ENCODE assay signal across 28 cellular contexts in genomic region chr12:29649722-29650121, GRCh38.
"Had no signal": no experiment of that assay in that cellular context is flagged by ENCODE, and none has a peak within 500 bp of the region (broad histone marks: within the 10 kb centered on the region; RNA-seq: fewer than 3 reads in every experiment).

No MANE protein-coding gene starts in this region.

- H3K4me1 Mint-ChIP-seq: stimulated activated effector memory CD8-positive, alpha-beta T cell treated with anti-CD3 and anti-CD28 coated beads, Interleukin-12 subunit alpha, Interleukin-12 subunit beta, amount 100 ng/mL, for 72 hours; stimulated activated memory B cell treated with anti-CD40 and anti-IgM and Interleukin-4, amounts not matched to agents 10 μg/mL and 1 μg/mL and 100 μg/mL, for 72 hours; stimulated activated naive B cell treated with anti-CD40 and anti-IgM and Interleukin-4, amounts not matched to agents 10 μg/mL and 1 μg/mL and 100 μg/mL, for 72 hours; stimulated activated naive CD8-positive, alpha-beta T cell treated with anti-CD3 and anti-CD28 coated beads, Interleukin-15, amount 100 ng/mL, for 72 hours had no signal

- H3K4me3 ChIP-seq: stomach, suprapubic skin, testis, thoracic aorta, thyroid gland, tibial artery, tibial nerve, transverse colon, upper lobe of left lung, upper lobe of right lung, uterus, vagina had no signal

- H3K27ac Mint-ChIP-seq: stimulated activated effector memory CD8-positive, alpha-beta T cell treated with anti-CD3 and anti-CD28 coated beads, Interleukin-12 subunit alpha, Interleukin-12 subunit beta, amount 100 ng/mL, for 72 hours; stimulated activated memory B cell treated with anti-CD40 and anti-IgM and Interleukin-4, amounts not matched to agents 10 μg/mL and 1 μg/mL and 100 μg/mL, for 72 hours; stimulated activated naive B cell treated with anti-CD40 and anti-IgM and Interleukin-4, amounts not matched to agents 10 μg/mL and 1 μg/mL and 100 μg/mL, for 72 hours; stimulated activated naive CD8-positive, alpha-beta T cell treated with anti-CD3 and anti-CD28 coated beads, Interleukin-15, amount 100 ng/mL, for 72 hours; stimulated activated naive CD8-positive, alpha-beta T cell treated with anti-CD3 and anti-CD28 coated beads, Interleukin-15, Interleukin-2, amounts not matched to agents 100 ng/mL and 50 ng/mL, for 24 hours; type B pancreatic cell had no signal

- H3K4me1 ChIP-seq: stomach, suprapubic skin, testis, thyroid gland, tibial nerve, transverse colon, upper lobe of left lung, upper lobe of right lung, uterus, vagina had no signal

- H3K36me3 Mint-ChIP-seq: stimulated activated effector memory CD8-positive, alpha-beta T cell treated with anti-CD3 and anti-CD28 coated beads, Interleukin-12 subunit alpha, Interleukin-12 subunit beta, amount 100 ng/mL, for 72 hours; stimulated activated memory B cell treated with anti-CD40 and anti-IgM and Interleukin-4, amounts not matched to agents 10 μg/mL and 1 μg/mL and 100 μg/mL, for 72 hours; stimulated activated naive B cell treated with anti-CD40 and anti-IgM and Interleukin-4, amounts not matched to agents 10 μg/mL and 1 μg/mL and 100 μg/mL, for 72 hours had no signal

- H3K27me3 Mint-ChIP-seq: stimulated activated memory B cell treated with anti-CD40 and anti-IgM and Interleukin-4, amounts not matched to agents 10 μg/mL and 1 μg/mL and 100 μg/mL, for 72 hours; stimulated activated naive B cell treated with anti-CD40 and anti-IgM and Interleukin-4, amounts not matched to agents 10 μg/mL and 1 μg/mL and 100 μg/mL, for 72 hours; stimulated activated naive CD8-positive, alpha-beta T cell treated with anti-CD3 and anti-CD28 coated beads, Interleukin-15, amount 100 ng/mL, for 72 hours; type B pancreatic cell had no signal

- H3K27me3 ChIP-seq: stomach, suprapubic skin, testis, thyroid gland, tibial artery, tibial nerve, transverse colon, upper lobe of left lung, upper lobe of right lung, uterus, vagina had no signal

- H3K9me3 Mint-ChIP-seq: stimulated activated effector memory CD8-positive, alpha-beta T cell treated with anti-CD3 and anti-CD28 coated beads, Interleukin-12 subunit alpha, Interleukin-12 subunit beta, amount 100 ng/mL, for 72 hours; stimulated activated naive B cell treated with anti-CD40 and anti-IgM and Interleukin-4, amounts not matched to agents 10 μg/mL and 1 μg/mL and 100 μg/mL, for 72 hours; stimulated activated naive CD8-positive, alpha-beta T cell treated with anti-CD3 and anti-CD28 coated beads, Interleukin-15, Interleukin-2, amounts not matched to agents 100 ng/mL and 50 ng/mL, for 24 hours; type B pancreatic cell had no signal

- H3K36me3 ChIP-seq: stomach, suprapubic skin, thoracic aorta, thyroid gland, transverse colon, upper lobe of right lung, uterus, vagina had no signal

- H3K9me3 ChIP-seq: stomach, suprapubic skin, testis, thoracic aorta, thyroid gland, tibial artery, tibial nerve, transverse colon, upper lobe of left lung, upper lobe of right lung, uterus, vagina had no signal

- H3K4me3 Mint-ChIP-seq: stimulated activated effector memory CD8-positive, alpha-beta T cell treated with anti-CD3 and anti-CD28 coated beads, Interleukin-12 subunit alpha, Interleukin-12 subunit beta, amount 100 ng/mL, for 72 hours; stimulated activated memory B cell treated with anti-CD40 and anti-IgM and Interleukin-4, amounts not matched to agents 10 μg/mL and 1 μg/mL and 100 μg/mL, for 72 hours; stimulated activated naive B cell treated with anti-CD40 and anti-IgM and Interleukin-4, amounts not matched to agents 10 μg/mL and 1 μg/mL and 100 μg/mL, for 72 hours; stimulated activated naive CD8-positive, alpha-beta T cell treated with anti-CD3 and anti-CD28 coated beads, Interleukin-15, amount 100 ng/mL, for 72 hours; stimulated activated naive CD8-positive, alpha-beta T cell treated with anti-CD3 and anti-CD28 coated beads, Interleukin-15, Interleukin-2, amounts not matched to agents 100 ng/mL and 50 ng/mL, for 24 hours; type B pancreatic cell had no signal

- DNase-seq: stimulated activated CD4-positive, alpha-beta T cell treated with anti-CD3 and anti-CD28 coated beads, Interleukin-2, amount 100 ng/mL, for 48 hours; stimulated activated CD4-positive, alpha-beta T cell treated with anti-CD3 and anti-CD28 coated beads, Interleukin-4, amount 100 ng/mL, for 1 hour; stimulated activated CD4-positive, alpha-beta T cell treated with anti-CD3 and anti-CD28 coated beads, Interleukin-4, amount 100 ng/mL, for 24 hours; stimulated activated CD4-positive, alpha-beta T cell treated with anti-CD3 and anti-CD28 coated beads, Interleukin-4, amount 100 ng/mL, for 4 hours; stimulated activated CD8-positive, alpha-beta memory T cell treated with anti-CD3 and anti-CD28 coated beads, Interleukin-4, amount 100 ng/mL, for 48 hours; stimulated activated naive B cell treated with anti-CD40 and anti-IgM and Interleukin-4, amounts not matched to agents 10 μg/mL and 1 μg/mL and 100 μg/mL, for 72 hours; stimulated activated naive CD4-positive, alpha-beta T cell; stimulated activated naive CD4-positive, alpha-beta T cell treated with Interleukin-2 at 50 U/mL for 16 hours; stimulated activated naive CD8-positive, alpha-beta T cell treated with anti-CD3 and anti-CD28 coated beads, Interleukin-15, amount 100 ng/mL, for 72 hours; stimulated activated naive CD8-positive, alpha-beta T cell treated with anti-CD3 and anti-CD28 coated beads, Interleukin-15, Interleukin-2, amounts not matched to agents 100 U/mL and 50 U/mL, for 24 hours; stomach; substantia nigra; testis; thyroid gland; tibial artery; transverse colon; trophoblast cell; upper lobe of left lung; upper lobe of right lung; uterus had no signal

- ATAC-seq: stimulated activated effector memory CD8-positive, alpha-beta T cell treated with anti-CD3 and anti-CD28 coated beads, Interleukin-12 subunit alpha, Interleukin-12 subunit beta, amount 100 ng/mL, for 72 hours; stimulated activated memory B cell treated with anti-CD40 and anti-IgM and Interleukin-4, amounts not matched to agents 10 μg/mL and 1 μg/mL and 100 μg/mL, for 72 hours; stimulated activated naive B cell treated with anti-CD40 and anti-IgM and Interleukin-4, amounts not matched to agents 10 μg/mL and 1 μg/mL and 100 μg/mL, for 72 hours; stimulated activated naive CD8-positive, alpha-beta T cell treated with anti-CD3 and anti-CD28 coated beads, Interleukin-15, amount 100 ng/mL, for 72 hours; stimulated activated naive CD8-positive, alpha-beta T cell treated with anti-CD3 and anti-CD28 coated beads, Interleukin-15, Interleukin-2, amounts not matched to agents 100 U/mL and 50 U/mL, for 24 hours; upper lobe of right lung had no signal

- H3K27ac ChIP-seq: stomach, suprapubic skin, testis, thoracic aorta, thyroid gland, tibial artery, tibial nerve, transverse colon, upper lobe of left lung, upper lobe of right lung, uterus, vagina had no signal
